In the genomic region with DNA sequence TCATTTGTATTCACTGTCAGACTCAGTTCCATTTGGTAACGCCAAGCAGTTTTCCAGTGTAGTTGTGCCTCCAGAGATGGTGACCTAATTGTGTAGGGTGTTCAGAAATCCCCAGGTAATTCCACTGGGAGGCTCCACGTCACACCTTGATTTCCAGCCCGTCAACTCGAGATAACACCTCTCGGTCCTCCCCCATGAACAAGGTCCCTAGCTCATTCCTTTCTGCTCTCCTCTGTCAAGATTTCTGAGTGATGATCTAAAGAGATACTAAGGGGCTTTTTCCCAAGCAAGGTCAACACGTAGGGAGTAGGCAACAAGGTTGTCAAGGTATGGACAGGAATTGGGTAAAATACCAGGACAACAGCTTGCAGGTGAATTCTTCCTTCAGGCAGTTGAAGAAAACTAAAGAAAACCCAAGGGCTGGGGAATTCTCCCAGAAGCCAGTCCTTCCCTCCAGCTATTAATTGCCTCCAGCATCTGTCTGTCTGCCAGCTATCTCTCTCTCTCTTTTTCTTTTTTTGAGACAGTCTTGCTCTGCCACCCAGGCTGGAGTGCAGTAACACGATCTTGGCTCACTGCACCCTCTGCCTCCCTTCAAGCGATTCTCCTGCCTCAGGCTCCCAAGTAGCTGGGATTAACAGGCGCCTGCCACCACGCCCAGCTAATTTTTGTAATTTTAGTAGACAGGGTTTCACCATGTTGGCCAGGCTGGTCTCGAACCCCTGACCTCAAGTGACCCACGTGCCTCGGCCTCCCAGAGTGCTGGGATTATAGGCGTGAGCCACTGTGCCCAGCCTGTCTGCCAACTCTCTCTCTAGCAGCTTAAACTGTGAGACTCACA, we compare ENCODE assay signal across 1 cellular context.
TF ChIP-seq lines count a peak whose summit lies in the region.

No MANE protein-coding gene starts in this region.

TF ChIP-seq in GM23338, 12 proteins besides CTCF, POLR2A, EP300 and RAD21:
- TF ChIP-seq ZNF462 (CRISPR knock-in tag; IDR thresholded peaks at IDR 0.05) (no peak), ZNF114 (CRISPR knock-in tag; IDR thresholded peaks at IDR 0.05) (no peak), STAT1 (IDR thresholded peaks at IDR 0.05; ENCODE audit: unreplicated experiment) (no peak), EZH2phosphoT487 (IDR thresholded peaks at IDR 0.05; ENCODE audit: unreplicated experiment) (no peak), NANOG (IDR thresholded peaks at IDR 0.05; ENCODE audit: borderline replicate concordance) (no peak), EZH2 (IDR thresholded peaks at IDR 0.05; ENCODE audit: low read depth, unreplicated experiment) (no peak), ZNF331 (CRISPR knock-in tag; IDR thresholded peaks at IDR 0.05; ENCODE audit: low read depth) (no peak), CREB1 (CRISPR knock-in tag; IDR thresholded peaks at IDR 0.05; ENCODE audit: low read depth) (no peak), JUNB (IDR thresholded peaks at IDR 0.05; ENCODE audit: unreplicated experiment) (no peak), POLR2AphosphoS5 (IDR thresholded peaks at IDR 0.05; ENCODE audit: low read depth) (no peak)
- TF ChIP-seq, protein P1, sequence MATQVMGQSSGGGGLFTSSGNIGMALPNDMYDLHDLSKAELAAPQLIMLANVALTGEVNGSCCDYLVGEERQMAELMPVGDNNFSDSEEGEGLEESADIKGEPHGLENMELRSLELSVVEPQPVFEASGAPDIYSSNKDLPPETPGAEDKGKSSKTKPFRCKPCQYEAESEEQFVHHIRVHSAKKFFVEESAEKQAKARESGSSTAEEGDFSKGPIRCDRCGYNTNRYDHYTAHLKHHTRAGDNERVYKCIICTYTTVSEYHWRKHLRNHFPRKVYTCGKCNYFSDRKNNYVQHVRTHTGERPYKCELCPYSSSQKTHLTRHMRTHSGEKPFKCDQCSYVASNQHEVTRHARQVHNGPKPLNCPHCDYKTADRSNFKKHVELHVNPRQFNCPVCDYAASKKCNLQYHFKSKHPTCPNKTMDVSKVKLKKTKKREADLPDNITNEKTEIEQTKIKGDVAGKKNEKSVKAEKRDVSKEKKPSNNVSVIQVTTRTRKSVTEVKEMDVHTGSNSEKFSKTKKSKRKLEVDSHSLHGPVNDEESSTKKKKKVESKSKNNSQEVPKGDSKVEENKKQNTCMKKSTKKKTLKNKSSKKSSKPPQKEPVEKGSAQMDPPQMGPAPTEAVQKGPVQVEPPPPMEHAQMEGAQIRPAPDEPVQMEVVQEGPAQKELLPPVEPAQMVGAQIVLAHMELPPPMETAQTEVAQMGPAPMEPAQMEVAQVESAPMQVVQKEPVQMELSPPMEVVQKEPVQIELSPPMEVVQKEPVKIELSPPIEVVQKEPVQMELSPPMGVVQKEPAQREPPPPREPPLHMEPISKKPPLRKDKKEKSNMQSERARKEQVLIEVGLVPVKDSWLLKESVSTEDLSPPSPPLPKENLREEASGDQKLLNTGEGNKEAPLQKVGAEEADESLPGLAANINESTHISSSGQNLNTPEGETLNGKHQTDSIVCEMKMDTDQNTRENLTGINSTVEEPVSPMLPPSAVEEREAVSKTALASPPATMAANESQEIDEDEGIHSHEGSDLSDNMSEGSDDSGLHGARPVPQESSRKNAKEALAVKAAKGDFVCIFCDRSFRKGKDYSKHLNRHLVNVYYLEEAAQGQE (IDR thresholded peaks at IDR 0.05; ENCODE audit: unreplicated experiment), result no peak
